ENCODE assay signal across 21 cellular contexts in genomic region chr6:106907754-106908153, GRCh38.
"Had no signal": no experiment of that assay in that cellular context is flagged by ENCODE, and none has a peak within 500 bp of the region (broad histone marks: within the 10 kb centered on the region; RNA-seq: fewer than 3 reads in every experiment).

No MANE protein-coding gene starts in this region.

- H3K27ac Mint-ChIP-seq: activated B cell treated with CpG ODN at 0.5 μM for 24 hours; activated CD4-positive, alpha-beta memory T cell treated with anti-CD3 and anti-CD28 coated beads for 36 hours; activated CD8-positive, alpha-beta memory T cell treated with anti-CD3 and anti-CD28 coated beads, Interleukin-2, amount 10 ng/mL, durations not matched to agents 7 days and 5 days; activated naive CD8-positive, alpha-beta T cell treated with anti-CD3 and anti-CD28 coated beads, Interleukin-2, amount 10 ng/mL, durations not matched to agents 7 days and 5 days; activated T-helper 17 cell treated with anti-CD3 and anti-CD28 coated beads, Interleukin-2, amount 50 U/mL, for 72 hours; natural killer cell treated with Interleukin-12 subunit alpha and Interleukin-12 subunit beta and Interleukin-15 and Interleukin-18, amount 100 ng/mL, for 72 hours; stimulated activated effector memory CD8-positive, alpha-beta T cell treated with anti-CD3 and anti-CD28 coated beads, Interleukin-12 subunit alpha, Interleukin-12 subunit beta, amount 100 ng/mL, for 72 hours; T-helper 2 cell treated with Interferon-gamma antibody and Interleukin-4, amounts not matched to agents 5 μg/mL and 100 μg/mL, for 36 hours had no signal

- DNase-seq: activated B cell treated with CpG ODN at 0.5 μM for 24 hours; activated CD4-positive, alpha-beta memory T cell treated with anti-CD3 and anti-CD28 coated beads for 36 hours; activated CD4-positive, alpha-beta T cell treated with anti-CD3 and anti-CD28 coated beads for 4 hours; activated CD8-positive, alpha-beta memory T cell treated with anti-CD3 and anti-CD28 coated beads, Interleukin-2, amount 10 ng/mL, durations not matched to agents 7 days and 5 days; activated naive CD4-positive, alpha-beta T cell; activated naive CD8-positive, alpha-beta T cell treated with anti-CD3 and anti-CD28 coated beads, Interleukin-2, amount 10 ng/mL, durations not matched to agents 7 days and 5 days; amygdala; dorsolateral prefrontal cortex; left colon; lower lobe of right lung; nucleus accumbens; sigmoid colon; stimulated activated CD4-positive, alpha-beta T cell treated with anti-CD3 and anti-CD28 coated beads, Interleukin-4, amount 100 ng/mL, for 24 hours; stomach; testis; upper lobe of left lung had no signal

- H3K27me3 ChIP-seq: cardiac muscle cell, sigmoid colon, stomach, testis, upper lobe of left lung had no signal

- H3K36me3 ChIP-seq: cardiac muscle cell, lower lobe of right lung, sigmoid colon, stomach, upper lobe of left lung had no signal

- H3K9me3 ChIP-seq: lower lobe of right lung, sigmoid colon, stomach, testis, upper lobe of left lung had no signal

- H3K36me3 Mint-ChIP-seq: activated CD4-positive, alpha-beta memory T cell treated with anti-CD3 and anti-CD28 coated beads for 36 hours; activated CD8-positive, alpha-beta memory T cell treated with anti-CD3 and anti-CD28 coated beads, Interleukin-2, amount 10 ng/mL, durations not matched to agents 7 days and 5 days; activated naive CD8-positive, alpha-beta T cell treated with anti-CD3 and anti-CD28 coated beads, Interleukin-2, amount 10 ng/mL, durations not matched to agents 7 days and 5 days; natural killer cell treated with Interleukin-12 subunit alpha and Interleukin-12 subunit beta and Interleukin-15 and Interleukin-18, amount 100 ng/mL, for 72 hours; stimulated activated effector memory CD8-positive, alpha-beta T cell treated with anti-CD3 and anti-CD28 coated beads, Interleukin-12 subunit alpha, Interleukin-12 subunit beta, amount 100 ng/mL, for 72 hours had no signal

- ATAC-seq: activated CD8-positive, alpha-beta memory T cell treated with anti-CD3 and anti-CD28 coated beads, Interleukin-2, amount 10 ng/mL, durations not matched to agents 7 days and 5 days; activated T-helper 17 cell treated with anti-CD3 and anti-CD28 coated beads, Interleukin-2, amount 50 U/mL, for 72 hours; lower lobe of right lung; natural killer cell treated with Interleukin-12 subunit alpha and Interleukin-12 subunit beta and Interleukin-15 and Interleukin-18, amount 100 ng/mL, for 72 hours; stimulated activated effector memory CD8-positive, alpha-beta T cell treated with anti-CD3 and anti-CD28 coated beads, Interleukin-12 subunit alpha, Interleukin-12 subunit beta, amount 100 ng/mL, for 72 hours had no signal

- H3K4me3 ChIP-seq: cardiac muscle cell, dorsolateral prefrontal cortex, lower lobe of right lung, sigmoid colon, stomach, testis, upper lobe of left lung had no signal

- H3K27ac ChIP-seq: cardiac muscle cell, dorsolateral prefrontal cortex, lower lobe of right lung, sigmoid colon, stomach, testis, upper lobe of left lung had no signal

- H3K4me1 Mint-ChIP-seq: activated B cell treated with CpG ODN at 0.5 μM for 24 hours; activated CD8-positive, alpha-beta memory T cell treated with anti-CD3 and anti-CD28 coated beads, Interleukin-2, amount 10 ng/mL, durations not matched to agents 7 days and 5 days; activated naive CD8-positive, alpha-beta T cell treated with anti-CD3 and anti-CD28 coated beads, Interleukin-2, amount 10 ng/mL, durations not matched to agents 7 days and 5 days; activated T-helper 17 cell treated with anti-CD3 and anti-CD28 coated beads, Interleukin-2, amount 50 U/mL, for 72 hours had no signal

- H3K9me3 Mint-ChIP-seq: activated CD4-positive, alpha-beta memory T cell treated with anti-CD3 and anti-CD28 coated beads for 36 hours; activated naive CD8-positive, alpha-beta T cell treated with anti-CD3 and anti-CD28 coated beads, Interleukin-2, amount 10 ng/mL, durations not matched to agents 7 days and 5 days; activated T-helper 17 cell treated with anti-CD3 and anti-CD28 coated beads, Interleukin-2, amount 50 U/mL, for 72 hours; natural killer cell treated with Interleukin-12 subunit alpha and Interleukin-12 subunit beta and Interleukin-15 and Interleukin-18, amount 100 ng/mL, for 72 hours; stimulated activated effector memory CD8-positive, alpha-beta T cell treated with anti-CD3 and anti-CD28 coated beads, Interleukin-12 subunit alpha, Interleukin-12 subunit beta, amount 100 ng/mL, for 72 hours; T-helper 2 cell treated with Interferon-gamma antibody and Interleukin-4, amounts not matched to agents 5 μg/mL and 100 μg/mL, for 36 hours had no signal

- H3K4me1 ChIP-seq: lower lobe of right lung, sigmoid colon, testis, upper lobe of left lung had no signal

- H3K4me3 Mint-ChIP-seq: activated B cell treated with CpG ODN at 0.5 μM for 24 hours; activated CD4-positive, alpha-beta memory T cell treated with anti-CD3 and anti-CD28 coated beads for 36 hours; activated CD8-positive, alpha-beta memory T cell treated with anti-CD3 and anti-CD28 coated beads, Interleukin-2, amount 10 ng/mL, durations not matched to agents 7 days and 5 days; activated naive CD8-positive, alpha-beta T cell treated with anti-CD3 and anti-CD28 coated beads, Interleukin-2, amount 10 ng/mL, durations not matched to agents 7 days and 5 days; activated T-helper 17 cell treated with anti-CD3 and anti-CD28 coated beads, Interleukin-2, amount 50 U/mL, for 72 hours; natural killer cell treated with Interleukin-12 subunit alpha and Interleukin-12 subunit beta and Interleukin-15 and Interleukin-18, amount 100 ng/mL, for 72 hours; stimulated activated effector memory CD8-positive, alpha-beta T cell treated with anti-CD3 and anti-CD28 coated beads, Interleukin-12 subunit alpha, Interleukin-12 subunit beta, amount 100 ng/mL, for 72 hours; T-helper 2 cell treated with Interferon-gamma antibody and Interleukin-4, amounts not matched to agents 5 μg/mL and 100 μg/mL, for 36 hours had no signal

- H3K27me3 Mint-ChIP-seq: activated B cell treated with CpG ODN at 0.5 μM for 24 hours; activated CD4-positive, alpha-beta memory T cell treated with anti-CD3 and anti-CD28 coated beads for 36 hours; activated naive CD8-positive, alpha-beta T cell treated with anti-CD3 and anti-CD28 coated beads, Interleukin-2, amount 10 ng/mL, durations not matched to agents 7 days and 5 days had no signal
